Comparison of ENCODE assay signal across 15 cellular contexts in the genomic region with DNA sequence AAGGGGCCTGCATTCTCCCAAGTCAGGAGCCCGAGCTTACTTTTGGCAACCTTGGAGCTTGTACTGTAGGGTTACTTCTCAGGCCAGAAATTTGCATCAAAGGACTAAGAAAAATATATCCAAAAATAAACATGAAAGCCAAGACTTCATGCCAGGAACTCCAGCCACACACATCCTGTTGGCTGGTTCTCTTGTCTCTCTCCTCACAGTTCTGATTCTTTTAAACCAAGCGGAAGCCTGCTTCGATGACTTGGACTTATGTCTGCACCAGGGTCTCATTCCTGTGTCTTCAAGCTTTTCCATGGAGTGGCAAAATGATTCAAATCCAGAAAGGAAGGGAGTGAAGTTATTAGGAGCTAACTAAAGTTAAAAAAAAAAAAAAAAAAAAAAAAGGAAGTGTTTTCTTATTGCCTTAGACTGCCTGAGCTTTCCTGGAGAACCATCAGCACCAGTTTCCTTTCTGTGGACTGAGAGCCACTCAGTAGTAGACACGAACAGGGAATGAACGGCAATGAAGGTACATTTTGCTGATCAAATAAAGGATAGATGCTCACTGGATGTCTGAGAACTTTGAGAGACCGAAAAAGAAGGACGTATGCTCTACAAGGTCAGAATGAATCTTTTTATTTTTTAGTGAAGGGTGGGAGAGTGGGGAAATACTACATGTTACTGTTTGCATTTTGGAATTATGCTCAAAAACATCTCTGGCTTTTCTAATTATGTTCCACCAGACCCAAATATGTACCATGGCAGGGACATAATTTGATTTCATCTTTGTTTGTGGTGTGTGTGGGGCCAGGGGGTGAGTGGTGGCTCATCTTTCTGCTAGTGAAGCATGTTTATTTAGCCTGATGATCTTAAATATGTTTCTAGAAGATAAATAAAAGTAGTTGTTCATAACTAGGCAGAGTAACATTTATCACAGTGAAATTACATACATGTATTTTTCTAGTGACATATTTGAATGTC.
DNase-seq lines count a peak whose midpoint lies in the region; ATAC-seq and TF ChIP-seq lines count a peak whose summit lies in the region.
"Had no signal": no experiment of that assay in that cellular context is flagged by ENCODE, and none has a peak within 500 bp of the region (broad histone marks: within the 10 kb centered on the region; RNA-seq: fewer than 3 reads in every experiment).

No MANE protein-coding gene starts in this region.

- H3K4me1 ChIP-seq in MM.1S (ENCODE audit: low read length) (peaks cover 3% of the 10 kb centered on the region; the same call in 1 of the 2 replicates), left ventricle myocardium inferior (peaks cover 20% of the 10 kb centered on the region), stomach (no peaks in the 10 kb centered on the region)
- H3K4me1 ChIP-seq: sigmoid colon had no signal

- 63 to 74% (median 68%) methylated on average over 7 of the region's 7 CpGs for WGBS in stomach, 5 donors
- 78 to 82% methylated on average over 7 of the region's 7 CpGs for WGBS in lower leg skin, 2 donors

- H3K27ac ChIP-seq in MM.1S (ENCODE audit: low read length) (no peak overlapping the region), left ventricle myocardium inferior (replicated peaks) (peak overlapping the region; percentile 70), stomach (peak overlapping the region in 4 of 5 donors; percentile 37 to 56 (median 42))
- H3K27ac ChIP-seq: epithelial cell of prostate, neutrophil had no signal

- no peak for TF ChIP-seq EP300 in stomach (IDR thresholded peaks at IDR 0.05)

- no peaks in the 10 kb centered on the region for H3K9me2 ChIP-seq in MM.1S (replicated peaks; ENCODE audit: insufficient read depth, low read length)

- ATAC-seq in HG03457 (IDR thresholded peaks at IDR 0.05; ENCODE audit: unreplicated experiment), result no peak
- no peak for ATAC-seq in HG02642 (IDR thresholded peaks at IDR 0.05; ENCODE audit: poor library complexity, unreplicated experiment)
- ATAC-seq in GM21447 (IDR thresholded peaks at IDR 0.05; ENCODE audit: unreplicated experiment), result no peak
- ATAC-seq: activated CD4-positive, CD25-positive, alpha-beta regulatory T cell treated with anti-CD3 and anti-CD28 coated beads, Interleukin-2, amount 50 U/mL, for 24 hours had no signal

- no peak for TF ChIP-seq POLR2A in stomach (IDR thresholded peaks at IDR 0.05)
- TF ChIP-seq POLR2A in lower leg skin (IDR thresholded peaks at IDR 0.05), result no peak

- DNase-seq in MM.1S (no peak), cerebellar cortex (ENCODE audit: low spot score) (peak; percentile 22), left ventricle myocardium inferior (no peak), stomach (no peak), lower leg skin (ENCODE audit: low spot score in 2 of 2) (no peak)
- DNase-seq: adrenal gland, head of caudate nucleus, NCI-H226, sigmoid colon had no signal

- TF ChIP-seq CTCF in MM.1S (IDR thresholded peaks at IDR 0.05; ENCODE audit: low read length) (no peak), left ventricle myocardium inferior (IDR thresholded peaks at IDR 0.05; ENCODE audit: borderline replicate concordance) (no peak), stomach (IDR thresholded peaks at IDR 0.05) (no peak), lower leg skin (IDR thresholded peaks at IDR 0.05) (no peak)

- no peak overlapping the region for H2AFZ ChIP-seq in MM.1S (ENCODE audit: low read length)

- no peaks in the 10 kb centered on the region for H4K20me1 ChIP-seq in MM.1S (ENCODE audit: insufficient read depth, low read length)

- H3K9me3 ChIP-seq in MM.1S (replicated peaks; ENCODE audit: insufficient read depth, low read length) (no peaks in the 10 kb centered on the region), left ventricle myocardium inferior (replicated peaks) (no peaks in the 10 kb centered on the region), stomach (no peaks in the 10 kb centered on the region)
- H3K9me3 ChIP-seq: adrenal gland, neutrophil, sigmoid colon had no signal

- intact Hi-C loops in left ventricle myocardium inferior (cut with micrococcal nuclease), result no loop called here
- intact Hi-C loops in stomach (cut with DNase I; ENCODE audit: low total_unique reads), result no loop called here
- intact Hi-C loops in lower leg skin (cut with DNase I; ENCODE audit: low total_unique reads), result no loop called here

- H3K27me3 ChIP-seq in MM.1S (replicated peaks; ENCODE audit: insufficient read depth, low read length), result no peaks in the 10 kb centered on the region
- H3K27me3 ChIP-seq in left ventricle myocardium inferior (ENCODE audit: low read depth), result no peaks in the 10 kb centered on the region
- no peaks in the 10 kb centered on the region for H3K27me3 ChIP-seq in stomach
- H3K27me3 ChIP-seq: adrenal gland, sigmoid colon had no signal

- H3F3A ChIP-seq in MM.1S (ENCODE audit: insufficient read depth, low read length), result no peaks in the 10 kb centered on the region

- no peak overlapping the region for H3K9ac ChIP-seq in MM.1S (ENCODE audit: low read length)

- H3K4me3 ChIP-seq in MM.1S (ENCODE audit: low read length), result no peak overlapping the region
- H3K4me3 ChIP-seq in left ventricle myocardium inferior, result peak overlapping the region; percentile 60
- peak overlapping the region in 2 of 4 donors; percentile 11 to 21 for H3K4me3 ChIP-seq in stomach
- H3K4me3 ChIP-seq in lower leg skin (ENCODE audit: low read depth, poor library complexity, severe bottlenecking), result no peak overlapping the region

- H3K4me2 ChIP-seq in MM.1S (ENCODE audit: low read depth, low read length), result peak overlapping the region; percentile 6; the same call in 1 of the 2 replicates

- H3K36me3 ChIP-seq in MM.1S (replicated peaks; ENCODE audit: insufficient read depth, low read length) (no peaks in the 10 kb centered on the region), left ventricle myocardium inferior (no peaks in the 10 kb centered on the region), stomach (no peaks in the 10 kb centered on the region)
- H3K36me3 ChIP-seq: adrenal gland, neutrophil, sigmoid colon had no signal

- H3K79me2 ChIP-seq in MM.1S (ENCODE audit: low read length), result no peaks in the 10 kb centered on the region
